ENCODE assay signal across 10 cellular contexts in the genomic region with DNA sequence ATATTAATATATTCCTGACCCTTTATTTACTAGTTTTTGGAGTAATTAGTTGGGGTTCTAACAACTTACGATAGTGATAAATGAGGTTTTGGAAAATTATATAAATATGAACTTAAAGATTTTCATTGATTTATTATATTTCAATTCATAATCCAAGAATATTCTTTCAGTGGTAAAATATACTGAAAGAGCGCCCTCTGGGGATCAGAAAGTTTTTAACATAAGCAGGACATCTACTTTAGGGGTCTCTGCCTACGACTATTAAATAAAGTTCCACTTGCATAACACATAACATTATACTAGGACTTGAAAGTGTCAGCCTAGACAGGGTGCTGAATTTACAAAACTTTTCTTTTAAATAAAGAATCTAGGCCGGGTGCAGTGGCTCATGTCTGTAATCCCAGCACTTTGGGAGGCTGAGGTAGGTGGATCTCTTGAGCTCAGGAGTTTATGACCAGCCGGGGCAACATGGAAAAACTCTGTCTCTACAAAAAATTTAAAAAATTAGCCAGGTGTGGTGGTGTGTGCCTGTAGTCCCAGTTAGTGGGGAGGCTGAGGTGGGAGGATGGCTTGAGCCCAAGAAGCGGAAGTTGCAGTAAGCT. TPM values are rescaled to one million over a fixed set of nuclear protein-coding genes. Genes with fewer than 3 reads are reported as not detected.
A peak's percentile ranks its signal among the peaks of the same experiment; 100 is the strongest.
DNase-seq lines count a peak whose midpoint lies in the region; ATAC-seq and TF ChIP-seq lines count a peak whose summit lies in the region.
"Had no signal": no experiment of that assay in that cellular context is flagged by ENCODE, and none has a peak within 500 bp of the region (broad histone marks: within the 10 kb centered on the region; RNA-seq: fewer than 3 reads in every experiment).

No MANE protein-coding gene starts in this region.

- peaks cover 22% of the 10 kb centered on the region; the same call in 1 of the 2 replicates for H4K20me1 ChIP-seq in HCT116 (ENCODE audit: insufficient read depth)

- H3K9ac ChIP-seq in HCT116 (ENCODE audit: low read length) (no peak overlapping the region), adipocyte (ENCODE audit: low read length) (no peak overlapping the region)

- no peak for ATAC-seq in HCT116
- ATAC-seq in left lobe of liver = peak; percentile 61
- ATAC-seq in GM18858 (IDR thresholded peaks at IDR 0.05; ENCODE audit: unreplicated experiment) = no peak

- no TSS peak for BruUV-seq in HCT116 (replicated peaks; lab: Mats Ljungman, UMichigan)

- peak; percentile 45; the same call in 1 of the 2 replicates for TF ChIP-seq RAD21 in HCT116 (IDR thresholded peaks at IDR 0.05; ENCODE audit: low read depth)

- H3K9me3 Mint-ChIP-seq in CD14-positive monocyte = no peaks in the 10 kb centered on the region

- H3K4me3 ChIP-seq in HCT116 (replicated peaks in 1 of 2; ENCODE audit: low read depth in 1 of 2, low read length in 2 of 2) (no peak overlapping the region), adipocyte (ENCODE audit: low read length) (no peak overlapping the region), uterus (no peak overlapping the region)

- H3K4me1 Mint-ChIP-seq in CD14-positive monocyte = peaks cover 10% of the 10 kb centered on the region

- H3K9me3 ChIP-seq in HCT116 (ENCODE audit: control insufficient read depth in 1 of 2, insufficient read depth in 1 of 2, low read depth in 1 of 2, low read length in 2 of 2) (no peaks in the 10 kb centered on the region), adipocyte (ENCODE audit: control insufficient read depth, low read length) (no peaks in the 10 kb centered on the region), uterus (no peaks in the 10 kb centered on the region)

- intact Hi-C loops in CD14-positive monocyte (cut with micrococcal nuclease) = no loop called here
- intact Hi-C loops in HCT116 (cut with micrococcal nuclease) = loop anchor here (10.0 kb wide), 1 partner anchor 346 kb away; no protein-coding TSS in a partner anchor
- intact Hi-C loops in uterus (cut with DNase I; ENCODE audit: low total_unique reads) = no loop called here

- H3K4me3 Mint-ChIP-seq in CD14-positive monocyte = no peak overlapping the region

- H3K27ac Mint-ChIP-seq in CD14-positive monocyte = peak overlapping the region in 2 of 7 donors; percentile 37 to 46

- H3K79me2 ChIP-seq in HCT116 (ENCODE audit: insufficient read depth, low read length) = peaks cover 100% of the 10 kb centered on the region

- TF ChIP-seq POLR2A in HCT116 (IDR thresholded peaks at IDR 0.05; ENCODE audit: borderline replicate concordance, extremely low read depth, insufficient read depth, insufficient read length) = no peak
- TF ChIP-seq POLR2A in uterus (IDR thresholded peaks at IDR 0.05) = no peak

- peaks cover 51 to 66% of the 10 kb centered on the region in 2 experiments for H3K36me3 ChIP-seq in HCT116 (ENCODE audit: control insufficient read depth in 1 of 2, insufficient read depth in 2 of 2, low read length in 2 of 2)
- H3K36me3 ChIP-seq in adipocyte (ENCODE audit: control insufficient read depth, insufficient read depth, low read length, severe bottlenecking) = peaks cover 36% of the 10 kb centered on the region
- H3K36me3 ChIP-seq in uterus = no peaks in the 10 kb centered on the region

- TF ChIP-seq CTCF in CD14-positive monocyte (IDR thresholded peaks at IDR 0.05) (peak; percentile 59), HCT116 (IDR thresholded peaks at IDR 0.05 in 2 of 3, conservative IDR thresholded peaks at IDR 0.05 in 1 of 3; ENCODE audit: borderline replicate concordance in 1 of 3, insufficient read depth in 1 of 3, low read depth in 2 of 3, low read length in 2 of 3) (peak; percentile 21 to 54 (median 46); a peak in 5 of 6 replicates), uterus (IDR thresholded peaks at IDR 0.05) (peak in 1 of 4 experiments; percentile 15)

- H3K36me3 Mint-ChIP-seq in CD14-positive monocyte = peaks cover 63 to 75% of the 10 kb centered on the region in 2 donors

- CTCF ChIA-PET in HCT116 (lab: Charles Lee) = interaction anchor here (0.7 to 1.7 kb wide), 6 partner anchors 12 to 341 kb away, joined by 3 to 11 read pairs (median 4); no protein-coding TSS in a partner anchor

- H3K4me1 ChIP-seq in HCT116 (ENCODE audit: control insufficient read depth in 1 of 2, insufficient read depth in 2 of 2, low read length in 2 of 2) = peaks cover 2 to 7% of the 10 kb centered on the region in 2 experiments; a peak in 3 of 4 replicates
- H3K4me1 ChIP-seq in adipocyte (ENCODE audit: control insufficient read depth, insufficient read depth, low read length) = peaks cover 10% of the 10 kb centered on the region
- H3K4me1 ChIP-seq in uterus = no peaks in the 10 kb centered on the region

- H3K4me2 ChIP-seq in HCT116 (ENCODE audit: low read length) = no peak overlapping the region

- RAD21 ChIA-PET in HCT116 (lab: Charles Lee; ENCODE audit: low non-redundant PET in 1 of 2, low total read pairs in 2 of 2, uncharacterized antibody in 2 of 2, unreplicated experiment in 2 of 2) = no interaction called here

- H3K27me3 Mint-ChIP-seq in CD14-positive monocyte (ENCODE audit: low read depth in 3 of 3) = no peaks in the 10 kb centered on the region

- H3K27me3 ChIP-seq in HCT116 (ENCODE audit: insufficient read depth, low read length) (no peaks in the 10 kb centered on the region), adipocyte (replicated peaks; ENCODE audit: control insufficient read depth, insufficient read depth, low read length) (no peaks in the 10 kb centered on the region), uterus (no peaks in the 10 kb centered on the region)

- H3K27ac ChIP-seq in HCT116 (ENCODE audit: low read depth, low read length) (no peak overlapping the region), uterus (no peak overlapping the region)

- DNase-seq in CD14-positive monocyte (ENCODE audit: low spot score) = no peak
- peak; percentile 2 for DNase-seq in HCT116 (ENCODE audit: low read depth, low spot score)
- DNase-seq in adipocyte (ENCODE audit: low read depth) = peak; percentile 54
- no peak for DNase-seq in left lobe of liver (ENCODE audit: low spot score)
- DNase-seq in NCI-H128 (lab: John Stamatoyannopoulos, UW; ENCODE audit: unreplicated experiment) = no peak
- no peak for DNase-seq in HuH-7 (ENCODE audit: low spot score)
- DNase-seq in uterus = no peak
- DNase-seq: central memory CD4-positive, alpha-beta T cell; NCI-H1694 treated with DMSO at 0.1 percent for 48 hours had no signal

- no peak overlapping the region for H2AFZ ChIP-seq in HCT116 (ENCODE audit: low read depth, low read length, poor library complexity, severe bottlenecking)

- H3K9me2 ChIP-seq in HCT116 (ENCODE audit: insufficient read depth) = no peaks in the 10 kb centered on the region

- POLR2A ChIA-PET in HCT116 (lab: Charles Lee) = no interaction called here

TF ChIP-seq in HCT116, 20 proteins besides CTCF, POLR2A, EP300 and RAD21 (continues in another document):
- no peak for TF ChIP-seq ELF1 (IDR thresholded peaks at IDR 0.05; ENCODE audit: borderline replicate concordance, low read depth)
- TF ChIP-seq REST (IDR thresholded peaks at IDR 0.05; ENCODE audit: low read depth) = no peak
- TF ChIP-seq POLR2AphosphoS5 (IDR thresholded peaks at IDR 0.05; ENCODE audit: low read depth, low read length) = no peak

RNA-seq across cellular contexts. Expression of gene RFWD3, which starts 15.6 kb away (rescaled TPM):
- polyA plus RNA-seq in CD14-positive monocyte = 1 to 10 TPM; 5.0 to 8.4 TPM
- total RNA-seq in HCT116 (2021; ENCODE audit: unreplicated experiment) = 83.6 TPM
- 33.9 and 36.6 TPM in 2 replicates for polyA plus RNA-seq in HCT116 (2012)
- total RNA-seq in left lobe of liver = 8.8 TPM
- 10 to 100 TPM in 3 of 4 donors, 1 to 10 TPM in 1; 3.6 to 27.6 (median 20.0) TPM for total RNA-seq in uterus

RNA-seq across cellular contexts. Expression of gene GLG1, which starts 44.2 kb away (rescaled TPM):
- 10 to 100 TPM; 40.3 to 69.1 TPM for polyA plus RNA-seq in CD14-positive monocyte
- total RNA-seq in HCT116 (2021; ENCODE audit: unreplicated experiment) = 237 TPM
- 152 and 162 TPM in 2 replicates for polyA plus RNA-seq in HCT116 (2012)
- total RNA-seq in left lobe of liver = 49.6 TPM
- 100 to 1,000 TPM in 2 of 4 donors, 10 to 100 TPM in 2; 53.0 to 272 (median 127) TPM for total RNA-seq in uterus

RNA-seq across cellular contexts. Expression of gene MLKL, which starts 49.6 kb away (rescaled TPM):
- polyA plus RNA-seq in CD14-positive monocyte = 10 to 100 TPM; 33.6 to 37.8 TPM
- total RNA-seq in HCT116 (2021; ENCODE audit: unreplicated experiment) (8.3 TPM), left lobe of liver (2.9 TPM), uterus (10 to 100 TPM in 1 of 4 donors, 1 to 10 TPM in 3; 3.8 to 19.4 (median 7.6) TPM)
- 4.8 and 6.3 TPM in 2 replicates for polyA plus RNA-seq in HCT116 (2012)

Comparison
In these comparisons a context has a peak if more than half of its experiments do, and no peak if none do; other contexts are left out.
1. DNase-seq: peak in HCT116 (single experiment) and adipocyte (single experiment); none in CD14-positive monocyte (single experiment), left lobe of liver (single experiment), NCI-H128 (single experiment), HuH-7 (single experiment) and uterus (0 of 2).